ENCODE assay signal across 22 cellular contexts in genomic region chr1:163928649-163929048, GRCh38.
DNase-seq lines count a peak whose midpoint lies in the region; ATAC-seq, FAIRE-seq and TF ChIP-seq lines count a peak whose summit lies in the region.
"Had no signal": no experiment of that assay in that cellular context is flagged by ENCODE, and none has a peak within 500 bp of the region (broad histone marks: within the 10 kb centered on the region; RNA-seq: fewer than 3 reads in every experiment).

No MANE protein-coding gene starts in this region.

- H3K4me1 Mint-ChIP-seq in neural progenitor cell: peaks cover 16% of the 10 kb centered on the region
- H3K4me1 Mint-ChIP-seq: stimulated activated naive CD8-positive, alpha-beta T cell treated with anti-CD3 and anti-CD28 coated beads, Interleukin-15, amount 100 ng/mL, for 72 hours had no signal

- H3K4me1 ChIP-seq in neural progenitor cell: no peaks in the 10 kb centered on the region

- H3K36me3 Mint-ChIP-seq in neural progenitor cell: no peaks in the 10 kb centered on the region

- no peak overlapping the region for H3K27ac ChIP-seq in neural progenitor cell
- H3K27ac ChIP-seq: C4-2B, esophagus squamous epithelium, upper lobe of left lung had no signal

- H3K9me3 Mint-ChIP-seq in neural progenitor cell: no peaks in the 10 kb centered on the region

- H3K4me2 ChIP-seq in neural progenitor cell: no peak overlapping the region

- no peak overlapping the region for H3K4me3 Mint-ChIP-seq in neural progenitor cell
- H3K4me3 Mint-ChIP-seq: stimulated activated naive CD8-positive, alpha-beta T cell treated with anti-CD3 and anti-CD28 coated beads, Interleukin-15, amount 100 ng/mL, for 72 hours had no signal

- H3K9ac ChIP-seq in neural progenitor cell: no peak overlapping the region

- DNase-seq in NCI-H2107 (lab: John Stamatoyannopoulos, UW): peak; percentile 9
- no peak for DNase-seq in NCI-H2107 treated with DMSO at 0.1 percent for 48 hours (lab: John Stamatoyannopoulos, UW; ENCODE audit: unreplicated experiment)
- peak; percentile 44 for DNase-seq in NCI-H1436 treated with DMSO at 0.1 percent for 48 hours (lab: John Stamatoyannopoulos, UW)
- DNase-seq in OCI-M1 (lab: John Stamatoyannopoulos, UW): peak; percentile 36
- DNase-seq in neural progenitor cell (ENCODE audit: low spot score): no peak
- DNase-seq in omental fat pad (ENCODE audit: low spot score): no peak
- DNase-seq in HTR-8/SVneo (ENCODE audit: insufficient read length, low spot score): no peak
- no peak for DNase-seq in T-helper 9 cell
- DNase-seq: activated CD4-positive, CD25-positive, alpha-beta regulatory T cell treated with anti-CD3 and anti-CD28 coated beads, Interleukin-2, amount 50 U/mL, for 72 hours; esophagus squamous epithelium; glutamatergic neuron; HCEC 1CT; islet precursor cell; MG63; NCI-H2227 treated with DMSO at 0.1 percent for 48 hours; stimulated activated CD4-positive, alpha-beta T cell treated with anti-CD3 and anti-CD28 coated beads, Interleukin-15, amount 100 ng/mL, for 24 hours; stimulated activated naive CD8-positive, alpha-beta T cell treated with anti-CD3 and anti-CD28 coated beads, Interleukin-15, amount 100 ng/mL, for 72 hours; T-helper 2 cell; upper lobe of left lung had no signal

- H3K27ac Mint-ChIP-seq in neural progenitor cell: peak overlapping the region; percentile 16
- H3K27ac Mint-ChIP-seq: stimulated activated naive CD8-positive, alpha-beta T cell treated with anti-CD3 and anti-CD28 coated beads, Interleukin-15, amount 100 ng/mL, for 72 hours had no signal

- no peaks in the 10 kb centered on the region for H3F3A ChIP-seq in neural progenitor cell (ENCODE audit: low read depth)

- H3K4me3 ChIP-seq in neural progenitor cell: no peak overlapping the region
- H3K4me3 ChIP-seq: esophagus squamous epithelium, MG63, upper lobe of left lung had no signal

- H3K36me3 ChIP-seq in neural progenitor cell: no peaks in the 10 kb centered on the region
- H3K36me3 ChIP-seq: esophagus squamous epithelium, MG63, upper lobe of left lung had no signal

- TF ChIP-seq CTCF in neural progenitor cell (IDR thresholded peaks at IDR 0.05): no peak
- no peak for TF ChIP-seq CTCF in omental fat pad (IDR thresholded peaks at IDR 0.05)

- H2AFZ ChIP-seq in neural progenitor cell (replicated peaks): no peak overlapping the region

- ATAC-seq in omental fat pad (ENCODE audit: low FRiP score): no peak
- ATAC-seq: HepG2; stimulated activated naive CD8-positive, alpha-beta T cell treated with anti-CD3 and anti-CD28 coated beads, Interleukin-15, amount 100 ng/mL, for 72 hours had no signal

- no peak for FAIRE-seq in HTR-8/SVneo (lab: Jason Lieb, UNC)
- FAIRE-seq: GM19239, HepG2 had no signal

- no peaks in the 10 kb centered on the region for H4K20me1 ChIP-seq in neural progenitor cell (ENCODE audit: low read depth)

- no peaks in the 10 kb centered on the region for H3K27me3 ChIP-seq in neural progenitor cell
- H3K27me3 ChIP-seq: esophagus squamous epithelium, upper lobe of left lung had no signal

- no peaks in the 10 kb centered on the region for H3K79me2 ChIP-seq in neural progenitor cell (ENCODE audit: low read depth)

- no peaks in the 10 kb centered on the region for H3K9me3 ChIP-seq in neural progenitor cell (ENCODE audit: low read depth)
- H3K9me3 ChIP-seq: esophagus squamous epithelium, MG63, upper lobe of left lung had no signal

- H3K27me3 Mint-ChIP-seq in neural progenitor cell (ENCODE audit: insufficient read depth, low read depth): no peaks in the 10 kb centered on the region
- H3K27me3 Mint-ChIP-seq: stimulated activated naive CD8-positive, alpha-beta T cell treated with anti-CD3 and anti-CD28 coated beads, Interleukin-15, amount 100 ng/mL, for 72 hours had no signal

Comparison
In these comparisons a context has a peak if more than half of its experiments do, and no peak if none do; other contexts are left out.
1. DNase-seq: peak in NCI-H2107 (single experiment), NCI-H1436 treated with DMSO at 0.1 percent for 48 hours (single experiment) and OCI-M1 (single experiment); none in NCI-H2107 treated with DMSO at 0.1 percent for 48 hours (single experiment), neural progenitor cell (single experiment), omental fat pad (single experiment), HTR-8/SVneo (single experiment) and T-helper 9 cell (single experiment).